8 cellular contexts compared by ENCODE assay signal in genomic region chr11:72225411-72225951, GRCh38. TPM values are rescaled to one million over a fixed set of nuclear protein-coding genes. Genes with fewer than 3 reads are reported as not detected.
DNase-seq lines count a peak whose midpoint lies in the region; ATAC-seq and TF ChIP-seq lines count a peak whose summit lies in the region.

No MANE protein-coding gene starts in this region.

- no peaks in the 10 kb centered on the region for H4K20me1 ChIP-seq in DOHH2 (ENCODE audit: control insufficient read depth, insufficient read depth, low read depth, low read length)

- peaks cover 8% of the 10 kb centered on the region for H3K4me1 Mint-ChIP-seq in MCF 10A (ENCODE audit: insufficient read depth, unreplicated experiment)

- peak overlapping the region; percentile 87 for H3K27ac ChIP-seq in DOHH2 (ENCODE audit: low read depth, low read length)
- peak overlapping the region in 1 of 2 donors; percentile 95 for H3K27ac ChIP-seq in mucosa of rectum (ENCODE audit: low read depth in 2 of 2, low read length in 2 of 2)

- no peaks in the 10 kb centered on the region for H3K27me3 ChIP-seq in DOHH2 (ENCODE audit: control insufficient read depth, low read length)
- no peaks in the 10 kb centered on the region for H3K27me3 ChIP-seq in mucosa of rectum (ENCODE audit: control insufficient read depth in 2 of 2, insufficient read depth in 2 of 2, low read length in 2 of 2)

- intact Hi-C loops in MCF 10A (cut with micrococcal nuclease): loop anchor here (2.0 kb wide), 1 partner anchor 123 kb away; the partner anchor contains the start of gene LAMTOR1

- peak overlapping the region; percentile 96 for H3K4me2 ChIP-seq in DOHH2 (ENCODE audit: low read length)

- H3K36me3 ChIP-seq in DOHH2 (ENCODE audit: control insufficient read depth, low read length): peaks cover 52% of the 10 kb centered on the region
- H3K36me3 ChIP-seq in mucosa of rectum (ENCODE audit: control insufficient read depth in 2 of 2, insufficient read depth in 2 of 2, low read length in 2 of 2): peaks cover 24 to 26% of the 10 kb centered on the region in 2 donors

- BruUV-seq in MCF 10A (replicated peaks; lab: Mats Ljungman, UMichigan): no TSS peak

- H3F3A ChIP-seq in DOHH2 (ENCODE audit: control insufficient read depth, insufficient read depth): no peaks in the 10 kb centered on the region

- no peaks in the 10 kb centered on the region for H3K27me3 Mint-ChIP-seq in MCF 10A (ENCODE audit: insufficient read depth, unreplicated experiment)

- H3K36me3 Mint-ChIP-seq in MCF 10A (ENCODE audit: insufficient read depth, unreplicated experiment): peaks cover 23% of the 10 kb centered on the region

- CTCF ChIA-PET in MCF 10A (lab: Yijun Ruan, JAX): interaction anchor here (0.6 to 1.7 kb wide), 6 partner anchors 13 to 252 kb away, joined by 3 to 7 read pairs (median 4); no protein-coding TSS in a partner anchor

- H3K4me3 ChIP-seq in DOHH2 (ENCODE audit: low read length): peak overlapping the region; percentile 96
- peak overlapping the region; percentile 78 to 87 for H3K4me3 ChIP-seq in mucosa of rectum (ENCODE audit: low read length in 2 of 2)

- DNase-seq in NAMALWA (ENCODE audit: low spot score) (peak; percentile 47), MCF 10A (ENCODE audit: unreplicated experiment) (no peak), NCI-H345 (lab: John Stamatoyannopoulos, UW) (no peak), GM19238 (ENCODE audit: insufficient read length, low spot score) (no peak), retina (no peak)

- H3K4me1 ChIP-seq in DOHH2 (ENCODE audit: control insufficient read depth, low read length) (peaks cover 40% of the 10 kb centered on the region), mucosa of rectum (ENCODE audit: control insufficient read depth in 2 of 2, insufficient read depth in 2 of 2, low read length in 2 of 2) (peaks cover 14% of the 10 kb centered on the region in 2 donors)

- no peaks in the 10 kb centered on the region for H3K9me2 ChIP-seq in DOHH2 (replicated peaks; ENCODE audit: control insufficient read depth, low read length)

- peaks cover 49% of the 10 kb centered on the region for H3K79me2 ChIP-seq in DOHH2 (ENCODE audit: control insufficient read depth, low read length)

- TF ChIP-seq CTCF in DOHH2 (IDR thresholded peaks at IDR 0.05; ENCODE audit: low read depth, low read length, poor library complexity, severe bottlenecking): no peak
- no peak for TF ChIP-seq CTCF in MCF 10A (IDR thresholded peaks at IDR 0.05; ENCODE audit: unreplicated experiment)

- no peaks in the 10 kb centered on the region for H3K9me3 ChIP-seq in DOHH2 (ENCODE audit: control insufficient read depth, insufficient read depth, low read length)
- H3K9me3 ChIP-seq in mucosa of rectum (ENCODE audit: control insufficient read depth in 2 of 2, low read length in 2 of 2): no peaks in the 10 kb centered on the region

- H3K27ac Mint-ChIP-seq in MCF 10A (ENCODE audit: low read depth, unreplicated experiment): peak overlapping the region; percentile 27

- peak overlapping the region; percentile 87 for H3K4me3 Mint-ChIP-seq in MCF 10A (ENCODE audit: unreplicated experiment)

- ATAC-seq in GM21529 (IDR thresholded peaks at IDR 0.05; ENCODE audit: unreplicated experiment): no peak

- POLR2A ChIA-PET in MCF 10A (lab: Yijun Ruan, JAX): interaction anchor here (0.6 to 3.8 kb wide), 11 partner anchors 10 to 1877 kb away, joined by 3 to 27 read pairs (median 6); partner anchors contain the start of genes ANAPC15 and XNDC1N

- no peaks in the 10 kb centered on the region for H3K9me3 Mint-ChIP-seq in MCF 10A (ENCODE audit: unreplicated experiment)

- peak overlapping the region; percentile 38 to 87 for H3K9ac ChIP-seq in mucosa of rectum (ENCODE audit: low read depth in 1 of 2, low read length in 2 of 2)

RNA-seq across cellular contexts. Expression of gene INPPL1, which starts 0.9 kb away (rescaled TPM):
- total RNA-seq in MCF 10A (2022): 90.2 and 104 TPM in 2 replicates

RNA-seq across cellular contexts. Expression of gene FOLR2, which starts 8.9 kb away (rescaled TPM):
- not detected in 2 replicates for total RNA-seq in MCF 10A (2022)

RNA-seq across cellular contexts. Expression of gene PHOX2A, which starts 18.5 kb away (rescaled TPM):
- not detected in 2 replicates for total RNA-seq in MCF 10A (2022)

RNA-seq across cellular contexts. Expression of gene FOLR1, which starts 33.5 kb away (rescaled TPM):
- total RNA-seq in MCF 10A (2022): 0.40 TPM in 1 of 2 replicates, not detected in the other
